Comparison of ENCODE assay signal across 11 cellular contexts in genomic region chr20:6940052-6940451, GRCh38.
A peak's percentile ranks its signal among the peaks of the same experiment; 100 is the strongest.
DNase-seq lines count a peak whose midpoint lies in the region; ATAC-seq and TF ChIP-seq lines count a peak whose summit lies in the region.
"Had no signal": no experiment of that assay in that cellular context is flagged by ENCODE, and none has a peak within 500 bp of the region (broad histone marks: within the 10 kb centered on the region; RNA-seq: fewer than 3 reads in every experiment).

No MANE protein-coding gene starts in this region.

- H3K27me3 Mint-ChIP-seq in activated CD4-positive, alpha-beta T cell treated with anti-CD3 and anti-CD28 coated beads for 36 hours = no peaks in the 10 kb centered on the region
- no peaks in the 10 kb centered on the region for H3K27me3 Mint-ChIP-seq in activated CD4-positive, alpha-beta T cell treated with anti-CD3 and anti-CD28 coated beads, Interleukin-2, amount 10 ng/mL, durations not matched to agents 7 days and 5 days
- no peaks in the 10 kb centered on the region for H3K27me3 Mint-ChIP-seq in natural killer cell treated with Interleukin-12 subunit alpha and Interleukin-12 subunit beta and Interleukin-15 and Interleukin-18, amount 100 ng/mL, for 72 hours
- H3K27me3 Mint-ChIP-seq: activated naive CD4-positive, alpha-beta T cell treated with anti-CD3 and anti-CD28 coated beads, Interleukin-2, amount 50 U/mL, for 24 hours had no signal

- H3K9ac ChIP-seq in OCI-LY1 (ENCODE audit: low read length) = no peak overlapping the region
- H3K9ac ChIP-seq: BLaER1 treated with 17β-estradiol and CSF1 and Interleukin-3, amounts not matched to agents 10 nM and 100 nM had no signal

- H3K4me3 ChIP-seq in OCI-LY1 (ENCODE audit: low read depth, low read length, poor library complexity, severe bottlenecking) = no peak overlapping the region
- no peak overlapping the region for H3K4me3 ChIP-seq in upper lobe of right lung
- H3K4me3 ChIP-seq: BLaER1 treated with 17β-estradiol and CSF1 and Interleukin-3, amounts not matched to agents 10 nM and 100 nM had no signal

- H3K4me1 ChIP-seq in OCI-LY1 (ENCODE audit: insufficient read depth, low read length, severe bottlenecking) = no peaks in the 10 kb centered on the region
- H3K4me1 ChIP-seq in upper lobe of right lung = no peaks in the 10 kb centered on the region
- H3K4me1 ChIP-seq: BLaER1 treated with 17β-estradiol and CSF1 and Interleukin-3, amounts not matched to agents 10 nM and 100 nM had no signal

- no peaks in the 10 kb centered on the region for H3K4me1 Mint-ChIP-seq in activated CD4-positive, alpha-beta T cell treated with anti-CD3 and anti-CD28 coated beads for 36 hours
- H3K4me1 Mint-ChIP-seq in activated CD4-positive, alpha-beta T cell treated with anti-CD3 and anti-CD28 coated beads, Interleukin-2, amount 10 ng/mL, durations not matched to agents 7 days and 5 days = no peaks in the 10 kb centered on the region
- no peaks in the 10 kb centered on the region for H3K4me1 Mint-ChIP-seq in natural killer cell treated with Interleukin-12 subunit alpha and Interleukin-12 subunit beta and Interleukin-15 and Interleukin-18, amount 100 ng/mL, for 72 hours (ENCODE audit: low read depth in 2 of 2)
- H3K4me1 Mint-ChIP-seq: activated naive CD4-positive, alpha-beta T cell treated with anti-CD3 and anti-CD28 coated beads, Interleukin-2, amount 50 U/mL, for 24 hours had no signal

- CTCF ChIA-PET in activated CD4-positive, alpha-beta T cell treated with anti-CD3 and anti-CD28 coated beads for 36 hours (lab: Charles Lee) = no interaction called here
- CTCF ChIA-PET in activated CD4-positive, alpha-beta T cell treated with anti-CD3 and anti-CD28 coated beads, Interleukin-2, amount 10 ng/mL, durations not matched to agents 7 days and 5 days (lab: Charles Lee) = no interaction called here

- no peak for ATAC-seq in activated CD4-positive, alpha-beta T cell treated with anti-CD3 and anti-CD28 coated beads for 36 hours
- ATAC-seq in upper lobe of right lung = no peak
- ATAC-seq in natural killer cell treated with Interleukin-12 subunit alpha and Interleukin-12 subunit beta and Interleukin-15 and Interleukin-18, amount 100 ng/mL, for 72 hours = no peak

- no peaks in the 10 kb centered on the region for H3K79me2 ChIP-seq in OCI-LY1 (ENCODE audit: insufficient read depth, low read length)

- H3K36me3 ChIP-seq in OCI-LY1 (ENCODE audit: insufficient read depth, low read length) (no peaks in the 10 kb centered on the region), upper lobe of right lung (no peaks in the 10 kb centered on the region)
- H3K36me3 ChIP-seq: BLaER1 treated with 17β-estradiol and CSF1 and Interleukin-3, amounts not matched to agents 10 nM and 100 nM had no signal

- POLR2A ChIA-PET in activated CD4-positive, alpha-beta T cell treated with anti-CD3 and anti-CD28 coated beads for 36 hours (lab: Charles Lee) = no interaction called here
- POLR2A ChIA-PET in activated CD4-positive, alpha-beta T cell treated with anti-CD3 and anti-CD28 coated beads, Interleukin-2, amount 10 ng/mL, durations not matched to agents 7 days and 5 days (lab: Charles Lee) = no interaction called here

- no peak overlapping the region for H3K27ac Mint-ChIP-seq in activated CD4-positive, alpha-beta T cell treated with anti-CD3 and anti-CD28 coated beads for 36 hours
- no peak overlapping the region for H3K27ac Mint-ChIP-seq in activated CD4-positive, alpha-beta T cell treated with anti-CD3 and anti-CD28 coated beads, Interleukin-2, amount 10 ng/mL, durations not matched to agents 7 days and 5 days
- no peak overlapping the region for H3K27ac Mint-ChIP-seq in natural killer cell treated with Interleukin-12 subunit alpha and Interleukin-12 subunit beta and Interleukin-15 and Interleukin-18, amount 100 ng/mL, for 72 hours
- H3K27ac Mint-ChIP-seq: activated naive CD4-positive, alpha-beta T cell treated with anti-CD3 and anti-CD28 coated beads, Interleukin-2, amount 50 U/mL, for 24 hours had no signal

- peaks cover 6% of the 10 kb centered on the region for H3K9me3 Mint-ChIP-seq in activated CD4-positive, alpha-beta T cell treated with anti-CD3 and anti-CD28 coated beads for 36 hours (ENCODE audit: low read depth)
- no peaks in the 10 kb centered on the region for H3K9me3 Mint-ChIP-seq in activated CD4-positive, alpha-beta T cell treated with anti-CD3 and anti-CD28 coated beads, Interleukin-2, amount 10 ng/mL, durations not matched to agents 7 days and 5 days
- H3K9me3 Mint-ChIP-seq in natural killer cell treated with Interleukin-12 subunit alpha and Interleukin-12 subunit beta and Interleukin-15 and Interleukin-18, amount 100 ng/mL, for 72 hours = peaks cover 6% of the 10 kb centered on the region

- no peak overlapping the region for H3K4me2 ChIP-seq in OCI-LY1 (ENCODE audit: low read length)
- H3K4me2 ChIP-seq: BLaER1 treated with 17β-estradiol and CSF1 and Interleukin-3, amounts not matched to agents 10 nM and 100 nM had no signal

- TF ChIP-seq CTCF in OCI-LY1 (IDR thresholded peaks at IDR 0.05; ENCODE audit: low read length) = peak; percentile 74
- TF ChIP-seq CTCF in upper lobe of right lung (IDR thresholded peaks at IDR 0.05) = peak; percentile 25

- H3K9me2 ChIP-seq in OCI-LY1 (ENCODE audit: low read depth, low read length) = no peaks in the 10 kb centered on the region

- no peaks in the 10 kb centered on the region for H3K36me3 Mint-ChIP-seq in activated CD4-positive, alpha-beta T cell treated with anti-CD3 and anti-CD28 coated beads for 36 hours (ENCODE audit: low read depth)
- no peaks in the 10 kb centered on the region for H3K36me3 Mint-ChIP-seq in activated CD4-positive, alpha-beta T cell treated with anti-CD3 and anti-CD28 coated beads, Interleukin-2, amount 10 ng/mL, durations not matched to agents 7 days and 5 days (ENCODE audit: low read depth)
- H3K36me3 Mint-ChIP-seq in natural killer cell treated with Interleukin-12 subunit alpha and Interleukin-12 subunit beta and Interleukin-15 and Interleukin-18, amount 100 ng/mL, for 72 hours = no peaks in the 10 kb centered on the region
- H3K36me3 Mint-ChIP-seq: activated naive CD4-positive, alpha-beta T cell treated with anti-CD3 and anti-CD28 coated beads, Interleukin-2, amount 50 U/mL, for 24 hours had no signal

- H3K27ac ChIP-seq in OCI-LY1 (ENCODE audit: low read depth, low read length, poor library complexity, severe bottlenecking) = no peak overlapping the region
- no peak overlapping the region for H3K27ac ChIP-seq in upper lobe of right lung
- H3K27ac ChIP-seq: BLaER1 treated with 17β-estradiol and CSF1 and Interleukin-3, amounts not matched to agents 10 nM and 100 nM had no signal

- intact Hi-C loops in activated CD4-positive, alpha-beta T cell treated with anti-CD3 and anti-CD28 coated beads for 36 hours (cut with DNase I, micrococcal nuclease) = no loop called here
- intact Hi-C loops in upper lobe of right lung (cut with DNase I) = no loop called here

- no peaks in the 10 kb centered on the region for H4K20me1 ChIP-seq in OCI-LY1 (ENCODE audit: insufficient read depth, low read length)
- H4K20me1 ChIP-seq: BLaER1 treated with 17β-estradiol and CSF1 and Interleukin-3, amounts not matched to agents 10 nM and 100 nM had no signal

- H3F3A ChIP-seq in OCI-LY1 (ENCODE audit: insufficient read depth, low read length) = no peaks in the 10 kb centered on the region

- no peaks in the 10 kb centered on the region for H3K27me3 ChIP-seq in OCI-LY1 (ENCODE audit: insufficient read depth, low read length)
- no peaks in the 10 kb centered on the region for H3K27me3 ChIP-seq in upper lobe of right lung
- H3K27me3 ChIP-seq: BLaER1 treated with 17β-estradiol and CSF1 and Interleukin-3, amounts not matched to agents 10 nM and 100 nM had no signal

- DNase-seq in activated CD4-positive, alpha-beta T cell treated with anti-CD3 and anti-CD28 coated beads for 36 hours = peak; percentile 8
- no peak for DNase-seq in activated CD4-positive, alpha-beta T cell treated with anti-CD3 and anti-CD28 coated beads, Interleukin-2, amount 10 ng/mL, durations not matched to agents 7 days and 5 days
- DNase-seq in erythroblast (lab: John Stamatoyannopoulos, UW) (peak; percentile 16 to 18), upper lobe of right lung (no peak), NCI-H128 (lab: John Stamatoyannopoulos, UW; ENCODE audit: unreplicated experiment) (no peak), NCI-H226 (no peak)
- no peak for DNase-seq in natural killer cell treated with Interleukin-12 subunit alpha and Interleukin-12 subunit beta and Interleukin-15 and Interleukin-18, amount 100 ng/mL, for 72 hours (ENCODE audit: low spot score)
- DNase-seq: small intestine had no signal

- H3K9me3 ChIP-seq in OCI-LY1 (ENCODE audit: low read length) (no peaks in the 10 kb centered on the region), upper lobe of right lung (no peaks in the 10 kb centered on the region)
- H3K9me3 ChIP-seq: BLaER1 treated with 17β-estradiol and CSF1 and Interleukin-3, amounts not matched to agents 10 nM and 100 nM had no signal

- no peak for TF ChIP-seq POLR2A in erythroblast (IDR thresholded peaks at IDR 0.05; ENCODE audit: low read length)

- no peak overlapping the region for H2AFZ ChIP-seq in OCI-LY1 (ENCODE audit: low read length)

- H3K4me3 Mint-ChIP-seq in activated CD4-positive, alpha-beta T cell treated with anti-CD3 and anti-CD28 coated beads for 36 hours = no peak overlapping the region
- H3K4me3 Mint-ChIP-seq in activated CD4-positive, alpha-beta T cell treated with anti-CD3 and anti-CD28 coated beads, Interleukin-2, amount 10 ng/mL, durations not matched to agents 7 days and 5 days = no peak overlapping the region
- no peak overlapping the region for H3K4me3 Mint-ChIP-seq in natural killer cell treated with Interleukin-12 subunit alpha and Interleukin-12 subunit beta and Interleukin-15 and Interleukin-18, amount 100 ng/mL, for 72 hours
- H3K4me3 Mint-ChIP-seq: activated naive CD4-positive, alpha-beta T cell treated with anti-CD3 and anti-CD28 coated beads, Interleukin-2, amount 50 U/mL, for 24 hours had no signal

Comparison
In these comparisons a context has a peak if more than half of its experiments do, and no peak if none do; other contexts are left out.
1. DNase-seq: peak in activated CD4-positive, alpha-beta T cell treated with anti-CD3 and anti-CD28 coated beads for 36 hours (single experiment) and erythroblast (2 of 2); none in activated CD4-positive, alpha-beta T cell treated with anti-CD3 and anti-CD28 coated beads, Interleukin-2, amount 10 ng/mL, durations not matched to agents 7 days and 5 days (single experiment), upper lobe of right lung (single experiment), NCI-H128 (single experiment), natural killer cell treated with Interleukin-12 subunit alpha and Interleukin-12 subunit beta and Interleukin-15 and Interleukin-18, amount 100 ng/mL, for 72 hours (single experiment) and NCI-H226 (single experiment).